Comparison of ENCODE assay signal across 1 cellular context in genomic region chr10:30435499-30436117, GRCh38.
TF ChIP-seq lines count a peak whose summit lies in the region.

No MANE protein-coding gene starts in this region.

TF ChIP-seq in K562, 482 proteins besides CTCF, POLR2A, EP300 and RAD21:
- 0 out of 2 replicates have a peak, but pooled peaks have one; percentile 9 for TF ChIP-seq BCOR (IDR thresholded peaks at IDR 0.05)
- 0 out of 2 replicates have a peak, but pooled peaks have one; percentile 15 for TF ChIP-seq SMARCA5 (IDR thresholded peaks at IDR 0.05)
- 0 out of 2 replicates have a peak, but pooled peaks have one; percentile 17 for TF ChIP-seq POLR2G (IDR thresholded peaks at IDR 0.05; ENCODE audit: low read depth, low read length)
- TF ChIP-seq TFAP4 (CRISPR knock-in tag; IDR thresholded peaks at IDR 0.05; ENCODE audit: borderline replicate concordance) = peak; percentile 8; the same call in 1 of the 2 replicates
- peak; percentile 5; the same call in 1 of the 2 replicates for TF ChIP-seq ZNF316 (IDR thresholded peaks at IDR 0.05)
- TF ChIP-seq ADNP (tag; IDR thresholded peaks at IDR 0.05) = 0 out of 2 replicates have a peak, but pooled peaks have one; percentile 37
- peak; percentile 28; the same call in 1 of the 2 replicates for TF ChIP-seq RBFOX2 (IDR thresholded peaks at IDR 0.05; ENCODE audit: low read depth, low read length)
